ENCODE assay signal across 11 cellular contexts in genomic region chr2:31413876-31414550, GRCh38. TPM values are rescaled to one million over a fixed set of nuclear protein-coding genes. Genes with fewer than 3 reads are reported as not detected.
DNase-seq lines count a peak whose midpoint lies in the region; ATAC-seq and TF ChIP-seq lines count a peak whose summit lies in the region.
"Had no signal": no experiment of that assay in that cellular context is flagged by ENCODE, and none has a peak within 500 bp of the region (broad histone marks: within the 10 kb centered on the region; RNA-seq: fewer than 3 reads in every experiment).

No MANE protein-coding gene starts in this region.

- no peaks in the 10 kb centered on the region for H3K27me3 ChIP-seq in PC-3 (ENCODE audit: low read length)
- H3K27me3 ChIP-seq in esophagus (ENCODE audit: control insufficient read depth in 1 of 2, insufficient read depth in 2 of 2, low read length in 2 of 2), result no peaks in the 10 kb centered on the region
- no peaks in the 10 kb centered on the region for H3K27me3 ChIP-seq in transverse colon

- no peaks in the 10 kb centered on the region for H3K79me2 ChIP-seq in PC-3 (ENCODE audit: low read length)
- H3K79me2 ChIP-seq: parathyroid adenoma had no signal

- POLR2A ChIA-PET in PC-3 (lab: Charles Lee; ENCODE audit: unreplicated experiment), result no interaction called here

- H3F3A ChIP-seq in PC-3 (ENCODE audit: low read length, unreplicated experiment), result no peaks in the 10 kb centered on the region

- H4K20me1 ChIP-seq in PC-3 (ENCODE audit: low read length), result no peaks in the 10 kb centered on the region

- ATAC-seq in PC-3, result no peak
- no peak for ATAC-seq in HG03460 (IDR thresholded peaks at IDR 0.05; ENCODE audit: unreplicated experiment)

- WGBS in esophagus, 2 donors, result 56 to 62% methylated on average over 5 of the region's 5 CpGs
- 31% methylated on average over 5 of the region's 5 CpGs for WGBS in transverse colon (ENCODE audit: low coverage in 1 of 2), 2 donors

- no peak for TF ChIP-seq POLR2A in transverse colon (IDR thresholded peaks at IDR 0.05)

- H3K9me3 ChIP-seq in PC-3 (ENCODE audit: low read length) (no peaks in the 10 kb centered on the region), esophagus (ENCODE audit: control insufficient read depth in 2 of 2, insufficient read depth in 1 of 2, low read depth in 1 of 2, low read length in 1 of 2) (no peaks in the 10 kb centered on the region), transverse colon (peaks cover 3 to 8% of the 10 kb centered on the region in 2 donors)

- in situ Hi-C loops in transverse colon (cut with MboI; ENCODE audit: low pct_ligation_motif_present in 1 of 4, low pct_unique_long_range_greater_than_20kb in 1 of 4, low sequenced_read_pairs in 3 of 4), result no loop called here

- no peak overlapping the region for H2AFZ ChIP-seq in PC-3 (ENCODE audit: low read length)
- H2AFZ ChIP-seq: parathyroid adenoma had no signal

- no peaks in the 10 kb centered on the region for H3K9me2 ChIP-seq in PC-3 (replicated peaks; ENCODE audit: low read length)

- H3K27ac ChIP-seq in PC-3 (ENCODE audit: low read length) (peak overlapping the region; percentile 12; the same call in 1 of the 2 replicates), esophagus (ENCODE audit: low read depth in 2 of 2, low read length in 1 of 2) (peak overlapping the region; percentile 69 to 89), transverse colon (peak overlapping the region; percentile 33 to 82 (median 61))
- H3K27ac ChIP-seq: parathyroid adenoma had no signal

- TF ChIP-seq EP300 in transverse colon (IDR thresholded peaks at IDR 0.05; ENCODE audit: low read depth), result no peak

- TF ChIP-seq CTCF in PC-3 (conservative IDR thresholded peaks at IDR 0.05; ENCODE audit: low read depth, low read length) (peak; percentile 53; the same call in 1 of the 2 replicates), transverse colon (IDR thresholded peaks at IDR 0.05) (peak; percentile 17 to 56 (median 38))

- no peak overlapping the region for H3K9ac ChIP-seq in PC-3 (ENCODE audit: low read length)
- H3K9ac ChIP-seq: parathyroid adenoma had no signal

- H3K36me3 ChIP-seq in PC-3 (ENCODE audit: low read depth, low read length) (no peaks in the 10 kb centered on the region), esophagus (ENCODE audit: control insufficient read depth in 2 of 2, insufficient read depth in 2 of 2, low read length in 1 of 2) (no peaks in the 10 kb centered on the region), transverse colon (no peaks in the 10 kb centered on the region)

- H3K4me3 ChIP-seq in PC-3 (ENCODE audit: low read length) (no peak overlapping the region), esophagus (ENCODE audit: low read depth in 1 of 2, low read length in 2 of 2) (peak overlapping the region in 1 of 2 donors; percentile 24), transverse colon (peak overlapping the region in 2 of 4 donors; percentile 17 to 46)

- peaks cover 34% of the 10 kb centered on the region for H3K4me1 ChIP-seq in PC-3 (ENCODE audit: insufficient read depth, low read length)
- peaks cover 0 to 2% of the 10 kb centered on the region in 2 donors for H3K4me1 ChIP-seq in esophagus (ENCODE audit: control insufficient read depth in 2 of 2, insufficient read depth in 2 of 2, low read length in 1 of 2)
- peaks cover 0 to 18% (median 5%) of the 10 kb centered on the region in 4 donors for H3K4me1 ChIP-seq in transverse colon
- H3K4me1 ChIP-seq: parathyroid adenoma had no signal

- peak; percentile 17 for DNase-seq in stimulated activated CD4-positive, alpha-beta T cell treated with anti-CD3 and anti-CD28 coated beads, Interleukin-15, amount 100 ng/mL, for 24 hours
- DNase-seq in stimulated activated CD4-positive, alpha-beta T cell treated with anti-CD3 and anti-CD28 coated beads, Interleukin-2, amount 100 ng/mL, for 24 hours, result no peak
- peak; percentile 39 for DNase-seq in PC-3
- no peak for DNase-seq in transverse colon
- no peak for DNase-seq in cerebellum (ENCODE audit: low spot score)
- no peak for DNase-seq in NCI-H2171 treated with DMSO at 0.1 percent for 48 hours (lab: John Stamatoyannopoulos, UW)
- DNase-seq: activated CD4-positive, alpha-beta T cell treated with anti-CD3 and anti-CD28 coated beads for 48 hours; hippocampal formation had no signal

- intact Hi-C loops in PC-3 (cut with micrococcal nuclease), result loop anchor here (2.0 to 10.0 kb wide), 3 partner anchors 29 to 179 kb away; partner anchors contain the start of gene EHD3
- intact Hi-C loops in transverse colon (cut with DNase I; ENCODE audit: low total_unique reads), result no loop called here

- BruUV-seq in PC-3 (replicated peaks; lab: Mats Ljungman, UMichigan), result no TSS peak

- H3K4me2 ChIP-seq in PC-3 (ENCODE audit: low read length), result peak overlapping the region; percentile 30; the same call in 1 of the 2 replicates

- CTCF ChIA-PET in PC-3 (lab: Charles Lee), result no interaction called here

RNA-seq across cellular contexts. Expression of gene XDH, which starts 0.5 kb away (rescaled TPM):
- total RNA-seq in PC-3 (2014; rRNA removed) (0.06 and 0.91 TPM in 2 replicates), transverse colon (10 to 100 TPM; 25.9 to 57.9 (median 37.2) TPM), cerebellum (0.54 TPM)
- 1 to 10 TPM; 4.0 to 4.7 TPM for polyA plus RNA-seq in esophagus

Comparison
In these comparisons a context has a peak if more than half of its experiments do, and no peak if none do; other contexts are left out.
1. DNase-seq: peak in stimulated activated CD4-positive, alpha-beta T cell treated with anti-CD3 and anti-CD28 coated beads, Interleukin-15, amount 100 ng/mL, for 24 hours (single experiment) and PC-3 (single experiment); none in stimulated activated CD4-positive, alpha-beta T cell treated with anti-CD3 and anti-CD28 coated beads, Interleukin-2, amount 100 ng/mL, for 24 hours (0 of 2), transverse colon (single experiment), cerebellum (single experiment) and NCI-H2171 treated with DMSO at 0.1 percent for 48 hours (single experiment).
2. H3K27ac ChIP-seq: peak in every context shown above with its lines; median percentile 79 in esophagus; 61 in transverse colon; 12 in PC-3.
3. RNA of gene XDH, which starts 0.5 kb away (total RNA-seq): 25.9 to 57.9 TPM in transverse colon; 0.06 to 0.91 TPM in PC-3 and 0.54 TPM in cerebellum (single experiment); every median in the first group is over 10 times any median in the second.